In the genomic region with DNA sequence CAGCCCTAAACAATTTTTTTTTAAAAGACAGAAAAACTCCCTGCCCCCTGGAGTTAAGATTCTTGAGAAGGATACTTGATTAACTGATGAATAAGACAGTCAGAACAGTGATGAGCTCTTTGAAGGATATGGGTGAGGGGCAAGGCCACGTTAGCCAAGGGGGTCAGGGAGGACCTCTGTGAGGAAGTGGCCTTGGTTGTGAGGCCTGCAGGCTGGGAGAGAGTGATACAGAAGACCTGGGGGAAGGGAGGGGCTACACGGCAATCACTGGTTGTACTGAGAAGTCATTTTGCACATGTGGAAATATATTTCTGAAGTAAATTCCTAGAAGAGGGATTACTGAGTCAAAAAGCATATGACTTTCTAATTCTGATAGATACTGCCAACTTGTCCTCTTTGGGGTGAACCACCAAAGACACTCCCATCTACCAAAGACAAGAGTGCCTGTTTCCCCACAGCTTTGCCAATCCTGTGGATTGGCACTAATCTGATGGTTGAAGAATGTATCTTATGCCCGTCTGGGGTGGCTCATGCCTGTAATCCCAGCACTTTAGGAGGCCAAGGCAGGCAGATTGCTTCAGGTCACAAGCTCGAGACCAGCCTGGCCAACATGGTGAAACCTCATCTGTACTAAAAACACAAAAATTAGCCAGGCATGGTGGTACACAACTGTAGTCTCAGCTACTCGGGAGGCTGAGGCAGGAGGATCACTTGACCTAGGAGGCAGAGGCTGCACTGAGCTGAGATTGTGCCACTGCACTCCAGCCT, we compare ENCODE assay signal across 21 cellular contexts. TPM values are rescaled to one million over a fixed set of nuclear protein-coding genes. Genes with fewer than 3 reads are reported as not detected.
DNase-seq lines count a peak whose midpoint lies in the region; ATAC-seq, FAIRE-seq and TF ChIP-seq lines count a peak whose summit lies in the region.
"Had no signal": no experiment of that assay in that cellular context is flagged by ENCODE, and none has a peak within 500 bp of the region (broad histone marks: within the 10 kb centered on the region; RNA-seq: fewer than 3 reads in every experiment).

No MANE protein-coding gene starts in this region.

- H3K9me1 ChIP-seq in K562 (ENCODE audit: control insufficient read depth, insufficient read depth, low read length), result no peaks in the 10 kb centered on the region

- no peak overlapping the region for H3K27ac ChIP-seq in RWPE2 (ENCODE audit: poor library complexity, severe bottlenecking)
- no peak overlapping the region for H3K27ac ChIP-seq in K562 (ENCODE audit: extremely low read depth, low read depth, low read length)
- H3K27ac ChIP-seq: BLaER1, HL-60 had no signal

- H3K9me3 Mint-ChIP-seq in neural crest cell, result no peaks in the 10 kb centered on the region
- H3K9me3 Mint-ChIP-seq: CD8-positive, alpha-beta memory T cell had no signal

- FAIRE-seq in K562 (lab: Jason Lieb, UNC), result no peak
- FAIRE-seq in urothelium cell line (lab: Jason Lieb, UNC), result no peak

- ATAC-seq in RWPE2 (ENCODE audit: low read depth) (no peak), K562 (peak; percentile 27; the same call in 1 of the 3 replicates)

- POLR2A ChIA-PET in K562 (lab: Yijun Ruan, JAX), result interaction anchor here (0.6 to 0.9 kb wide), 2 partner anchors 12 to 200 kb away, joined by 3 read pairs; no protein-coding TSS in a partner anchor

- H3K4me3 ChIP-seq in RWPE2 (ENCODE audit: severe bottlenecking), result no peak overlapping the region
- no peak overlapping the region for H3K4me3 ChIP-seq in K562
- H3K4me3 ChIP-seq: BLaER1 had no signal

- no peak overlapping the region; a peak in 1 of 4 replicates for H3K9ac ChIP-seq in K562 (ENCODE audit: insufficient read depth in 1 of 2, low read depth in 2 of 2, low read length in 2 of 2)
- H3K9ac ChIP-seq: BLaER1 had no signal

- H3K27me3 Mint-ChIP-seq in neural crest cell (ENCODE audit: low read depth), result peaks cover 4% of the 10 kb centered on the region

- no peaks in the 10 kb centered on the region for H3K4me1 ChIP-seq in RWPE2 (ENCODE audit: insufficient read depth, poor library complexity, severe bottlenecking)
- H3K4me1 ChIP-seq in K562 (replicated peaks in 1 of 2; ENCODE audit: control insufficient read depth in 2 of 2, insufficient read depth in 2 of 2, low read length in 2 of 2), result peaks cover 7 to 21% of the 10 kb centered on the region in 2 experiments; a peak in 4 of 5 replicates

- 33% methylated on average over 5 of the region's 5 CpGs for WGBS in K562 (ENCODE audit: insufficient coverage, low coverage, missing lambda C conversion rate)

- no peaks in the 10 kb centered on the region for H3K36me3 ChIP-seq in RWPE2 (ENCODE audit: low read depth)
- no peaks in the 10 kb centered on the region for H3K36me3 ChIP-seq in K562 (ENCODE audit: control insufficient read depth, insufficient read depth, low read length)
- H3K36me3 ChIP-seq: BLaER1 had no signal

- intact Hi-C loops in K562 (cut with micrococcal nuclease), result no loop called here

- CTCF ChIA-PET in K562 (lab: Yijun Ruan, JAX; ENCODE audit: low intra/inter-chr PET ratio), result interaction anchor here (0.7 kb wide), 1 partner anchor 18 kb away, joined by 3 read pairs; no protein-coding TSS in a partner anchor

- H4K20me1 ChIP-seq in K562 (replicated peaks; ENCODE audit: control insufficient read depth, insufficient read depth, low read length), result no peaks in the 10 kb centered on the region
- H4K20me1 ChIP-seq: BLaER1 had no signal

- no peaks in the 10 kb centered on the region for H3K27me3 ChIP-seq in RWPE2 (ENCODE audit: insufficient read depth, poor library complexity, severe bottlenecking)
- no peaks in the 10 kb centered on the region for H3K27me3 ChIP-seq in K562 (ENCODE audit: control insufficient read depth in 2 of 2, insufficient read depth in 2 of 2, low read length in 2 of 2)
- H3K27me3 ChIP-seq: BLaER1 had no signal

- H3K27ac Mint-ChIP-seq in neural crest cell (ENCODE audit: unreplicated experiment), result peak overlapping the region; percentile 46

- H2AFZ ChIP-seq in K562 (ENCODE audit: low read depth, low read length), result peak overlapping the region; percentile 52; the same call in 1 of the 2 replicates

- H3K4me1 Mint-ChIP-seq in neural crest cell, result peaks cover 10% of the 10 kb centered on the region
- H3K4me1 Mint-ChIP-seq: CD8-positive, alpha-beta memory T cell had no signal

- H3K79me2 ChIP-seq in K562 (ENCODE audit: control insufficient read depth, insufficient read depth, low read length), result no peaks in the 10 kb centered on the region

- in situ Hi-C loops in K562 (cut with MboI), result no loop called here

- no peak for TF ChIP-seq RAD21 in K562 (CRISPR knock-in tag; conservative IDR thresholded peaks at IDR 0.05 in 1 of 2, IDR thresholded peaks at IDR 0.05 in 1 of 2)

- H3K9me3 ChIP-seq in RWPE2 (ENCODE audit: severe bottlenecking) (no peaks in the 10 kb centered on the region), K562 (replicated peaks; ENCODE audit: control insufficient read depth, insufficient read depth, low read depth, low read length) (no peaks in the 10 kb centered on the region)
- H3K9me3 ChIP-seq: BLaER1 had no signal

- no TSS peak for BruUV-seq in K562 (replicated peaks; lab: Mats Ljungman, UMichigan)

- no peak for TF ChIP-seq POLR2A in K562 (conservative IDR thresholded peaks at IDR 0.05)

- no peaks in the 10 kb centered on the region for H3K36me3 Mint-ChIP-seq in neural crest cell (ENCODE audit: low read depth)
- H3K36me3 Mint-ChIP-seq: CD8-positive, alpha-beta memory T cell had no signal

- H3K4me2 ChIP-seq in K562 (ENCODE audit: insufficient read depth, low read length), result no peak overlapping the region
- H3K4me2 ChIP-seq: BLaER1 had no signal

- no peak for TF ChIP-seq EP300 in K562 (IDR thresholded peaks at IDR 0.05; ENCODE audit: low read length)

- TF ChIP-seq CTCF in RWPE2 (IDR thresholded peaks at IDR 0.05; ENCODE audit: poor library complexity, severe bottlenecking), result no peak
- no peak for TF ChIP-seq CTCF in K562 (IDR thresholded peaks at IDR 0.05 in 2 of 3, conservative IDR thresholded peaks at IDR 0.05 in 1 of 3; ENCODE audit: insufficient read depth in 2 of 3, low read depth in 1 of 3, low read length in 3 of 3)
- TF ChIP-seq CTCF in neural crest cell (conservative IDR thresholded peaks at IDR 0.05), result no peak

- DNase-seq in RWPE2 (ENCODE audit: low spot score) (peak; percentile 64), K562 (ENCODE audit: extremely low read depth in 1 of 4, low spot score in 3 of 4) (peak in 2 of 4 experiments; percentile 29 to 54), neural crest cell (ENCODE audit: low read depth, low spot score) (no peak), ureter (ENCODE audit: low spot score) (peak; percentile 28), OCI-M2 (lab: John Stamatoyannopoulos, UW; ENCODE audit: unreplicated experiment) (no peak), urothelium cell line (ENCODE audit: low spot score) (no peak)
- no peak for DNase-seq in activated naive CD4-positive, alpha-beta T cell (lab: John Stamatoyannopoulos, UW)
- DNase-seq: CD8-positive, alpha-beta memory T cell; DND-41; GF-D8; GOT3; KG1; NCI-H1092; NCI-H1694; NCI-H2107; NCI-H226; NCI-H526 treated with DMSO at 0.1 percent for 48 hours; NK-92 treated with Interleukin-12 subunit alpha and Interleukin-12 subunit beta, amount 100 ng/mL, for 24 hours; SHP77 treated with DMSO at 0.1 percent for 48 hours had no signal

- H3K4me3 Mint-ChIP-seq in neural crest cell, result no peak overlapping the region
- H3K4me3 Mint-ChIP-seq: CD8-positive, alpha-beta memory T cell had no signal

TF ChIP-seq in K562, 482 proteins besides CTCF, POLR2A, EP300 and RAD21 (continues in another document):
- TF ChIP-seq ZNF165 (CRISPR knock-in tag; IDR thresholded peaks at IDR 0.05; ENCODE audit: borderline replicate concordance), result no peak
- no peak for TF ChIP-seq STAG1 (CRISPR knock-in tag; IDR thresholded peaks at IDR 0.05; ENCODE audit: borderline replicate concordance)
- TF ChIP-seq FOXJ3 (CRISPR knock-in tag; IDR thresholded peaks at IDR 0.05), result no peak

RNA-seq across cellular contexts. Expression of gene BCAS4, which starts 22.3 kb away (rescaled TPM):
- total RNA-seq in K562 (2011; cell fraction: chromatin; rRNA removed; ENCODE audit: low replicate concordance), result 2.3 and 2.5 TPM in 2 replicates
- total RNA-seq in K562 (2011; cell fraction: nucleolus; rRNA removed), result 0.26 and 1.0 TPM in 2 replicates
- total RNA-seq in K562 (2011; cell fraction: nucleoplasm; rRNA removed), result 1.8 and 2.7 TPM in 2 replicates
- total RNA-seq in K562 (2014; rRNA removed), result 2.3 and 2.9 TPM in 2 replicates
- total RNA-seq in K562 (2014; rRNA removed; fragmentation: Illumina TruSeq; extraction: Trizol), result 0.47 and 0.64 TPM in 2 replicates
- total RNA-seq in K562 (2015; rRNA removed; fragmentation: Illumina TruSeq; extraction: Trizol), result 0.34 and 0.36 TPM in 2 replicates
- total RNA-seq in K562 (2021), result 1.5 and 2.0 TPM in 2 replicates
- 0.65 and 1.1 TPM in 2 replicates for polyA plus RNA-seq in K562 (2011; rRNA removed)
- 1.2 and 2.1 TPM in 2 replicates for polyA plus RNA-seq in K562 (2011; cell fraction: cytosol; rRNA removed)
- 0.27 and 0.70 TPM in 2 replicates for polyA plus RNA-seq in K562 (2011; cell fraction: nucleus; rRNA removed)
- polyA plus RNA-seq in K562 (2012), result 0.87 and 1.4 TPM in 2 replicates
- 0.25 and 1.5 TPM in 2 replicates for polyA plus RNA-seq in K562 (2014; fragmentation: Illumina TruSeq; extraction: Trizol)
- polyA plus RNA-seq in K562 (2014; fragmentation: Nextera tagmentation; extraction: Ambion mirVana), result under 1 TPM; 0.15 to 0.20 TPM
- polyA plus RNA-seq in K562 (2014; rRNA removed), result 0.40 and 2.1 TPM in 2 replicates
- polyA minus RNA-seq in K562 (2011; rRNA and poly(A)+ RNA removed), result 0.06 and 0.63 TPM in 2 replicates
- not detected in 2 replicates for polyA minus RNA-seq in K562 (2011; cell fraction: cytosol; rRNA and poly(A)+ RNA removed)
- 0.22 and 1.2 TPM in 2 replicates for polyA minus RNA-seq in K562 (2011; cell fraction: nucleus; rRNA and poly(A)+ RNA removed)
- 7.3 and 9.0 TPM in 2 replicates for total RNA-seq in neural crest cell
- 12.2 TPM for total RNA-seq in ureter

RNA-seq across cellular contexts. Expression of gene PARD6B, which starts 41.2 kb away (rescaled TPM):
- 9.8 and 24.9 TPM in 2 replicates for total RNA-seq in K562 (2011; cell fraction: chromatin; rRNA removed; ENCODE audit: low replicate concordance)
- 5.3 and 6.2 TPM in 2 replicates for total RNA-seq in K562 (2011; cell fraction: nucleolus; rRNA removed)
- 12.7 and 15.3 TPM in 2 replicates for total RNA-seq in K562 (2011; cell fraction: nucleoplasm; rRNA removed)
- total RNA-seq in K562 (2014; rRNA removed) (5.5 and 5.9 TPM in 2 replicates), K562 (2014; rRNA removed; fragmentation: Illumina TruSeq; extraction: Trizol) (10.4 and 12.7 TPM in 2 replicates), K562 (2015; rRNA removed; fragmentation: Illumina TruSeq; extraction: Trizol) (9.0 and 9.8 TPM in 2 replicates), K562 (2021) (12.0 and 12.3 TPM in 2 replicates), neural crest cell (9.5 and 9.8 TPM in 2 replicates), ureter (27.0 TPM)
- polyA plus RNA-seq in K562 (2011; rRNA removed) (4.5 and 5.3 TPM in 2 replicates), K562 (2014; fragmentation: Illumina TruSeq; extraction: Trizol) (1.7 and 2.5 TPM in 2 replicates), K562 (2014; fragmentation: Nextera tagmentation; extraction: Ambion mirVana) (1 to 10 TPM; 2.7 to 7.4 TPM), K562 (2014; rRNA removed) (2.5 and 2.6 TPM in 2 replicates)
- polyA plus RNA-seq in K562 (2011; cell fraction: cytosol; rRNA removed), result 1.5 and 2.7 TPM in 2 replicates
- polyA plus RNA-seq in K562 (2011; cell fraction: nucleus; rRNA removed), result 1.9 and 2.6 TPM in 2 replicates
- 0.96 and 1.2 TPM in 2 replicates for polyA plus RNA-seq in K562 (2012)
- polyA minus RNA-seq in K562 (2011; rRNA and poly(A)+ RNA removed), result 10.1 and 10.3 TPM in 2 replicates
- polyA minus RNA-seq in K562 (2011; cell fraction: cytosol; rRNA and poly(A)+ RNA removed), result 5.6 and 5.7 TPM in 2 replicates
- polyA minus RNA-seq in K562 (2011; cell fraction: nucleus; rRNA and poly(A)+ RNA removed), result 2.2 and 3.1 TPM in 2 replicates

Comparison
In these comparisons a context has a peak if more than half of its experiments do, and no peak if none do; other contexts are left out.
1. DNase-seq: peak in RWPE2 (single experiment) and ureter (single experiment); none in neural crest cell (single experiment), OCI-M2 (single experiment), urothelium cell line (single experiment) and activated naive CD4-positive, alpha-beta T cell (0 of 4).